ENCODE assay signal across 9 cellular contexts in the genomic region with DNA sequence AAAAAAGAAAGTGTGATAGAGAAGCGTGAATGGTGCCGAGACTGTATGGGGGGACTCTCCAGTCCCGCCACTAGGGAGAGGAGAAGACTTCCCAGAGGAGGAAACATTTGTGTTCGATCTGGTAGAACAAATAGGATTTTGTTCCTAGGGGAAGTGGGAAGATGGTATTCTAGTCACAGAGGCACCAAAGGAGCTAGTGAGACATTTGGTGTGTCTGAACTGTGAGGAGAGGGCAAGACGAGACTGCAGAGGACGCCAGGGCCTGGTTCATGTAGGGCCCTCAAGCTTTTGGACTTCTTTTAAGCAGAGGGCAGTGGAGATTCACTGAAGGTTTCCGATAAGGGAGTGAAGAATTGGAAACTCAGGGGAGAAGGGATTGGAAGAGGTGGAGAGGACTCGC. TPM values are rescaled to one million over a fixed set of nuclear protein-coding genes. Genes with fewer than 3 reads are reported as not detected.
DNase-seq lines count a peak whose midpoint lies in the region; ATAC-seq, FAIRE-seq and TF ChIP-seq lines count a peak whose summit lies in the region.
"Had no signal": no experiment of that assay in that cellular context is flagged by ENCODE, and none has a peak within 500 bp of the region (broad histone marks: within the 10 kb centered on the region; RNA-seq: fewer than 3 reads in every experiment).

No MANE protein-coding gene starts in this region.

- no peak overlapping the region for H3K4ac ChIP-seq in H1 (replicated peaks; ENCODE audit: insufficient read length, low read depth, low read length)

- H4K91ac ChIP-seq in H1 (replicated peaks; ENCODE audit: insufficient read length, low read length) = no peak overlapping the region

- H3K4me2 ChIP-seq in OCI-LY3 (ENCODE audit: low read length) (peak overlapping the region; percentile 76), H1 (ENCODE audit: insufficient read depth in 1 of 2, low read depth in 2 of 2, low read length in 2 of 2) (no peak overlapping the region)

- H3K27me3 ChIP-seq in ACC112 (ENCODE audit: insufficient read depth, low read length) = no peaks in the 10 kb centered on the region
- no peaks in the 10 kb centered on the region for H3K27me3 ChIP-seq in OCI-LY3 (ENCODE audit: low read depth, low read length)
- H3K27me3 ChIP-seq in H1 (replicated peaks in 1 of 4; ENCODE audit: control insufficient read depth in 3 of 4, extremely low read depth in 1 of 4, insufficient read depth in 3 of 4, low read length in 3 of 4) = peaks cover 0 to 8% (median 1%) of the 10 kb centered on the region in 4 experiments; a peak in 4 of 7 replicates
- no peaks in the 10 kb centered on the region for H3K27me3 ChIP-seq in neutrophil

- H3K79me1 ChIP-seq in H1 (ENCODE audit: low read depth, low read length) = no peaks in the 10 kb centered on the region

- H3K23me2 ChIP-seq in H1 (ENCODE audit: low read depth, low read length) = peaks cover 6% of the 10 kb centered on the region; the same call in 1 of the 2 replicates

- no peak overlapping the region for H2AFZ ChIP-seq in ACC112 (ENCODE audit: low read length, unreplicated experiment)
- no peak overlapping the region for H2AFZ ChIP-seq in OCI-LY3 (ENCODE audit: low read depth, low read length)
- no peak overlapping the region for H2AFZ ChIP-seq in H1 (ENCODE audit: low read length)

- H3K9ac ChIP-seq in OCI-LY3 (ENCODE audit: low read length) (peak overlapping the region; percentile 94), H1 (replicated peaks in 1 of 4; ENCODE audit: extremely low read depth in 1 of 4, low read depth in 3 of 4, low read length in 3 of 4) (no peak overlapping the region)

- TF ChIP-seq EP300 in H1 (IDR thresholded peaks at IDR 0.05; ENCODE audit: borderline replicate concordance in 1 of 2, low read depth in 2 of 2, low read length in 2 of 2) = no peak

- H2BK20ac ChIP-seq in H1 (ENCODE audit: low read length) = no peak overlapping the region

- TF ChIP-seq CTCF in OCI-LY3 (IDR thresholded peaks at IDR 0.05; ENCODE audit: low read depth, low read length) (no peak), H1 (IDR thresholded peaks at IDR 0.05; ENCODE audit: control extremely low read depth in 1 of 3, insufficient read depth in 1 of 3, low read depth in 1 of 3, low read length in 3 of 3) (no peak), neutrophil (IDR thresholded peaks at IDR 0.05) (no peak)

- WGBS in H1 (ENCODE audit: extremely low coverage in 1 of 2, insufficient coverage in 1 of 2, insufficient read length in 1 of 2, insufficient replicate concordance in 2 of 2, low coverage in 1 of 2, low lambda C conversion rate in 2 of 2, missing lambda C conversion rate in 1 of 2), 2 experiments = 85% methylated on average over 7 of the region's 8 CpGs; no CpG with 5 or more reads in 1 of the 2 experiments

- no peak overlapping the region for H3K14ac ChIP-seq in H1 (ENCODE audit: insufficient read length)

- no peak overlapping the region for H4K5ac ChIP-seq in H1 (ENCODE audit: insufficient read length, low read depth, low read length)

- H2BK15ac ChIP-seq in H1 (ENCODE audit: low read length) = no peak overlapping the region; the same call in 1 of the 2 replicates

- DNase-seq in H1 (ENCODE audit: low read depth in 1 of 2, low spot score in 2 of 2) = no peak
- DNase-seq in activated CD4-positive, CD25-positive, alpha-beta regulatory T cell (lab: John Stamatoyannopoulos, UW) = no peak
- DNase-seq: retina had no signal

- H3K4me1 ChIP-seq in ACC112 (ENCODE audit: control insufficient read depth, insufficient read depth, low read length, unreplicated experiment) (peaks cover 66% of the 10 kb centered on the region), OCI-LY3 (ENCODE audit: low read length) (peaks cover 60% of the 10 kb centered on the region), H1 (replicated peaks in 1 of 4; ENCODE audit: control insufficient read depth in 3 of 4, insufficient read depth in 4 of 4, low read length in 3 of 4) (peaks cover 10 to 42% (median 34%) of the 10 kb centered on the region in 4 experiments), neutrophil (ENCODE audit: control insufficient read depth in 1 of 2, insufficient read depth in 1 of 2, low read depth in 1 of 2, low read length in 1 of 2) (peaks cover 56 to 70% of the 10 kb centered on the region in 2 experiments)

- no peak overlapping the region for H2AK5ac ChIP-seq in H1 (ENCODE audit: low read depth, low read length)

- no peak for ATAC-seq in GM21447 (IDR thresholded peaks at IDR 0.05; ENCODE audit: unreplicated experiment)
- ATAC-seq in GM19023 (IDR thresholded peaks at IDR 0.05; ENCODE audit: unreplicated experiment) = no peak
- ATAC-seq in GM21529 (IDR thresholded peaks at IDR 0.05; ENCODE audit: unreplicated experiment) = no peak

- H3K9me3 ChIP-seq in OCI-LY3 (ENCODE audit: insufficient read depth, low read length) = no peaks in the 10 kb centered on the region
- no peaks in the 10 kb centered on the region for H3K9me3 ChIP-seq in H1 (ENCODE audit: insufficient read depth in 2 of 2, low read depth in 1 of 2, low read length in 1 of 2)
- H3K9me3 ChIP-seq in neutrophil = no peaks in the 10 kb centered on the region

- peak overlapping the region; percentile 99 for H3K27ac ChIP-seq in ACC112 (ENCODE audit: low read depth, low read length)
- peak overlapping the region; percentile 100 for H3K27ac ChIP-seq in OCI-LY3 (ENCODE audit: low read length)
- H3K27ac ChIP-seq in H1 (ENCODE audit: low read depth, low read length) = no peak overlapping the region
- peak overlapping the region; percentile 26 for H3K27ac ChIP-seq in neutrophil

- FAIRE-seq in H1 (lab: Jason Lieb, UNC) = no peak

- H2BK12ac ChIP-seq in H1 (ENCODE audit: low read depth, low read length) = peak overlapping the region; percentile 75; the same call in 1 of the 2 replicates

- no peak for TF ChIP-seq POLR2A in H1 (IDR thresholded peaks at IDR 0.05; ENCODE audit: control extremely low read depth in 1 of 2, low read depth in 2 of 2, low read length in 2 of 2)

- no peak for TF ChIP-seq RAD21 in H1 (IDR thresholded peaks at IDR 0.05 in 1 of 2, conservative IDR thresholded peaks at IDR 0.05 in 1 of 2; ENCODE audit: low read depth in 2 of 2, low read length in 2 of 2)

- peak overlapping the region; percentile 57; the same call in 1 of the 2 replicates for H3K4me3 ChIP-seq in ACC112 (ENCODE audit: low read depth, low read length)
- peak overlapping the region; percentile 67 for H3K4me3 ChIP-seq in OCI-LY3 (ENCODE audit: low read length)
- no peak overlapping the region for H3K4me3 ChIP-seq in H1 (ENCODE audit: extremely low read depth in 1 of 4, insufficient read depth in 2 of 4, low read depth in 3 of 4, low read length in 4 of 4)
- no peak overlapping the region for H3K4me3 ChIP-seq in neutrophil (ENCODE audit: low read depth in 1 of 2, low read length in 1 of 2)

- no peak overlapping the region for H4K8ac ChIP-seq in H1 (ENCODE audit: extremely low read depth, insufficient read depth, low read length)

- no peak overlapping the region for H3K23ac ChIP-seq in H1 (ENCODE audit: insufficient read length)

- H2BK120ac ChIP-seq in H1 (replicated peaks; ENCODE audit: low read depth, low read length) = no peak overlapping the region

- H4K20me1 ChIP-seq in OCI-LY3 (ENCODE audit: insufficient read depth, low read length) (no peaks in the 10 kb centered on the region), H1 (replicated peaks in 1 of 2; ENCODE audit: control insufficient read depth in 1 of 2, insufficient read depth in 2 of 2, low read length in 2 of 2) (no peaks in the 10 kb centered on the region)

- peaks cover 29% of the 10 kb centered on the region for H3K79me2 ChIP-seq in ACC112 (ENCODE audit: control insufficient read depth, insufficient read depth, low read length, unreplicated experiment)
- peaks cover 27% of the 10 kb centered on the region for H3K79me2 ChIP-seq in OCI-LY3 (ENCODE audit: low read length)
- no peaks in the 10 kb centered on the region for H3K79me2 ChIP-seq in H1 (ENCODE audit: control insufficient read depth in 1 of 2, insufficient read depth in 2 of 2, low read length in 2 of 2)

- POLR2A ChIA-PET in H1 (lab: Charles Lee; ENCODE audit: partially characterized antibody) = interaction anchor here (1.2 to 19.2 kb wide), 5 partner anchors 9 to 81 kb away, joined by 3 to 547 read pairs (median 45); a partner anchor contains a TSS

- CTCF ChIA-PET in H1 (lab: Charles Lee; ENCODE audit: partially characterized antibody) = interaction anchor here (1.3 to 6.0 kb wide), 4 partner anchors 12 to 24 kb away, joined by 6 to 51 read pairs (median 19); a partner anchor contains a TSS

- H3K18ac ChIP-seq in H1 (ENCODE audit: extremely low read depth, low read length) = no peak overlapping the region

- H3K56ac ChIP-seq in H1 (replicated peaks; ENCODE audit: insufficient read length, low read depth, low read length) = no peak overlapping the region

- H2BK5ac ChIP-seq in H1 (ENCODE audit: low read depth, low read length) = no peak overlapping the region

- H3K36me3 ChIP-seq in ACC112 (ENCODE audit: insufficient read depth, low read length) = peaks cover 12% of the 10 kb centered on the region; the same call in 1 of the 2 replicates
- H3K36me3 ChIP-seq in OCI-LY3 (replicated peaks; ENCODE audit: low read depth, low read length) = peaks cover 37% of the 10 kb centered on the region
- peaks cover 0 to 2% (median 0%) of the 10 kb centered on the region in 4 experiments; a peak in 2 of 8 replicates for H3K36me3 ChIP-seq in H1 (ENCODE audit: control insufficient read depth in 2 of 4, insufficient read depth in 4 of 4, low read length in 3 of 4)
- H3K36me3 ChIP-seq in neutrophil = peaks cover 10% of the 10 kb centered on the region

RNA-seq across cellular contexts. Expression of a gene that starts 2.9 kb away (rescaled TPM):
- 1.1 and 1.5 TPM in 2 replicates for total RNA-seq in H1 (2021; fragmentation: NEBNext Ultra II Directional; extraction: Animal tissue kit (Norgen Biotek cat#: 25700))
- polyA plus RNA-seq in H1 (2011; rRNA removed) = 1.1 and 1.6 TPM in 2 replicates
- polyA plus RNA-seq in H1 (2011; cell fraction: cytosol; rRNA removed) = 0.80 TPM
- 3.9 TPM for polyA plus RNA-seq in H1 (2011; cell fraction: nucleus; rRNA removed)
- 0.54 to 1.00 TPM (median 0.66 TPM) in 4 replicates for polyA plus RNA-seq in H1 (2012, experiment 1 of 2)
- polyA plus RNA-seq in H1 (2012, experiment 2 of 2) = 0.52 TPM
- polyA plus RNA-seq in H1 (2013, experiment 1 of 2) = 1.4 TPM
- 1.1 TPM for polyA plus RNA-seq in H1 (2013, experiment 2 of 2)
- polyA minus RNA-seq in H1 (2011; rRNA and poly(A)+ RNA removed) = 0.39 and 1.0 TPM in 2 replicates
- polyA minus RNA-seq in H1 (2011; cell fraction: cytosol; rRNA and poly(A)+ RNA removed) = 1.1 TPM
- polyA minus RNA-seq in H1 (2011; cell fraction: nucleus; rRNA and poly(A)+ RNA removed) = 2.0 TPM

RNA-seq across cellular contexts. Expression of a gene that starts 4.1 kb away (rescaled TPM):
- total RNA-seq in H1 (2021; fragmentation: NEBNext Ultra II Directional; extraction: Animal tissue kit (Norgen Biotek cat#: 25700)) = not detected in 2 replicates
- 0.19 and 0.29 TPM in 2 replicates for polyA plus RNA-seq in H1 (2011; rRNA removed)
- polyA plus RNA-seq in H1 (2011; cell fraction: cytosol; rRNA removed) = 0.16 TPM
- not detected for polyA plus RNA-seq in H1 (2011; cell fraction: nucleus; rRNA removed)
- not detected in 4 replicates for polyA plus RNA-seq in H1 (2012, experiment 1 of 2)
- not detected for polyA plus RNA-seq in H1 (2012, experiment 2 of 2)
- not detected for polyA plus RNA-seq in H1 (2013, experiment 1 of 2)
- not detected for polyA plus RNA-seq in H1 (2013, experiment 2 of 2)
- not detected in 2 replicates for polyA minus RNA-seq in H1 (2011; rRNA and poly(A)+ RNA removed)
- polyA minus RNA-seq in H1 (2011; cell fraction: cytosol; rRNA and poly(A)+ RNA removed) = not detected
- 4.1 TPM for polyA minus RNA-seq in H1 (2011; cell fraction: nucleus; rRNA and poly(A)+ RNA removed)

RNA-seq across cellular contexts. Expression of a gene that starts 11.1 kb away (rescaled TPM):
- 7.9 and 9.7 TPM in 2 replicates for total RNA-seq in H1 (2021; fragmentation: NEBNext Ultra II Directional; extraction: Animal tissue kit (Norgen Biotek cat#: 25700))
- polyA plus RNA-seq in H1 (2011; rRNA removed) = 12.3 and 21.9 TPM in 2 replicates
- 10.6 TPM for polyA plus RNA-seq in H1 (2011; cell fraction: cytosol; rRNA removed)
- 64.2 TPM for polyA plus RNA-seq in H1 (2011; cell fraction: nucleus; rRNA removed)
- polyA plus RNA-seq in H1 (2012, experiment 1 of 2) = 4.9 to 9.1 TPM (median 8.2 TPM) in 4 replicates
- 6.9 TPM for polyA plus RNA-seq in H1 (2012, experiment 2 of 2)
- 7.1 TPM for polyA plus RNA-seq in H1 (2013, experiment 1 of 2)
- polyA plus RNA-seq in H1 (2013, experiment 2 of 2) = 6.4 TPM
- polyA minus RNA-seq in H1 (2011; rRNA and poly(A)+ RNA removed) = 5.2 and 7.1 TPM in 2 replicates
- polyA minus RNA-seq in H1 (2011; cell fraction: cytosol; rRNA and poly(A)+ RNA removed) = 3.7 TPM
- polyA minus RNA-seq in H1 (2011; cell fraction: nucleus; rRNA and poly(A)+ RNA removed) = 18.2 TPM

RNA-seq across cellular contexts. Expression of a gene that starts 23.3 kb away (rescaled TPM):
- 0.80 and 1.4 TPM in 2 replicates for total RNA-seq in H1 (2021; fragmentation: NEBNext Ultra II Directional; extraction: Animal tissue kit (Norgen Biotek cat#: 25700))
- polyA plus RNA-seq in H1 (2011; rRNA removed) = 0.76 and 0.86 TPM in 2 replicates
- 1.1 TPM for polyA plus RNA-seq in H1 (2011; cell fraction: cytosol; rRNA removed)
- 1.6 TPM for polyA plus RNA-seq in H1 (2011; cell fraction: nucleus; rRNA removed)
- 1.1 to 1.7 TPM (median 1.3 TPM) in 4 replicates for polyA plus RNA-seq in H1 (2012, experiment 1 of 2)
- polyA plus RNA-seq in H1 (2012, experiment 2 of 2) = 0.97 TPM
- polyA plus RNA-seq in H1 (2013, experiment 1 of 2) = 0.95 TPM
- polyA plus RNA-seq in H1 (2013, experiment 2 of 2) = 0.72 TPM
- polyA minus RNA-seq in H1 (2011; rRNA and poly(A)+ RNA removed) = 0.24 and 0.25 TPM in 2 replicates
- polyA minus RNA-seq in H1 (2011; cell fraction: cytosol; rRNA and poly(A)+ RNA removed) = not detected
- polyA minus RNA-seq in H1 (2011; cell fraction: nucleus; rRNA and poly(A)+ RNA removed) = 0.90 TPM

RNA-seq across cellular contexts. Expression of a gene that starts 31.8 kb away (rescaled TPM):
- total RNA-seq in H1 (2021; fragmentation: NEBNext Ultra II Directional; extraction: Animal tissue kit (Norgen Biotek cat#: 25700)) = 1.2 and 1.5 TPM in 2 replicates
- polyA plus RNA-seq in H1 (2011; rRNA removed) = 0.35 and 0.77 TPM in 2 replicates
- 0.47 TPM for polyA plus RNA-seq in H1 (2011; cell fraction: cytosol; rRNA removed)
- polyA plus RNA-seq in H1 (2011; cell fraction: nucleus; rRNA removed) = 2.4 TPM
- 0.30 to 0.71 TPM (median 0.52 TPM) in 4 replicates for polyA plus RNA-seq in H1 (2012, experiment 1 of 2)
- polyA plus RNA-seq in H1 (2012, experiment 2 of 2) = 0.18 TPM
- polyA plus RNA-seq in H1 (2013, experiment 1 of 2) = 0.30 TPM
- polyA plus RNA-seq in H1 (2013, experiment 2 of 2) = 0.24 TPM
- 0.15 and 0.25 TPM in 2 replicates for polyA minus RNA-seq in H1 (2011; rRNA and poly(A)+ RNA removed)
- polyA minus RNA-seq in H1 (2011; cell fraction: cytosol; rRNA and poly(A)+ RNA removed) = 1.9 TPM
- 1.5 TPM for polyA minus RNA-seq in H1 (2011; cell fraction: nucleus; rRNA and poly(A)+ RNA removed)

Comparison
In these comparisons a context has a peak if more than half of its experiments do, and no peak if none do; other contexts are left out.
1. H3K4me3 ChIP-seq: peak in ACC112 (single experiment) and OCI-LY3 (single experiment); none in H1 (0 of 4) and neutrophil (0 of 2).